ENCODE assay signal across 14 cellular contexts in genomic region chr6:157757430-157758403, GRCh38.
A peak's percentile ranks its signal among the peaks of the same experiment; 100 is the strongest.
DNase-seq lines count a peak whose midpoint lies in the region; ATAC-seq lines count a peak whose summit lies in the region.
"Had no signal": no experiment of that assay in that cellular context is flagged by ENCODE, and none has a peak within 500 bp of the region (broad histone marks: within the 10 kb centered on the region; RNA-seq: fewer than 3 reads in every experiment).

No MANE protein-coding gene starts in this region.

- no peak for DNase-seq in CD4-positive, alpha-beta memory T cell
- peak; percentile 57 for DNase-seq in MV-4-11 (lab: John Stamatoyannopoulos, UW)
- DNase-seq in trophoblast cell = no peak
- DNase-seq in cerebellar cortex (ENCODE audit: low spot score) = no peak
- no peak for DNase-seq in midbrain (lab: John Stamatoyannopoulos, UW)
- DNase-seq in OCI-M2 (lab: John Stamatoyannopoulos, UW; ENCODE audit: unreplicated experiment) = no peak
- DNase-seq: activated CD8-positive, alpha-beta memory T cell treated with anti-CD3 and anti-CD28 coated beads, Interleukin-2, amount 50 U/mL, for 48 hours; Calu3; effector memory CD8-positive, alpha-beta T cell; glutamatergic neuron; natural killer cell; testis had no signal

- no peak overlapping the region for H2BK5ac ChIP-seq in trophoblast cell (ENCODE audit: low read depth, low read length, poor library complexity)

- peak overlapping the region; percentile 1 for H3K14ac ChIP-seq in trophoblast cell (ENCODE audit: low read length)

- no peak overlapping the region for H2AFZ ChIP-seq in trophoblast cell (ENCODE audit: insufficient read depth, low read length, poor library complexity)

- H3K4me2 ChIP-seq in trophoblast cell (ENCODE audit: low read length) = no peak overlapping the region

- peaks cover 31 to 83% (median 47%) of the 10 kb centered on the region in 4 donors for H3K4me1 Mint-ChIP-seq in CD4-positive, alpha-beta memory T cell
- H3K4me1 Mint-ChIP-seq in dendritic cell treated with granulocyte-macrophage colony-stimulating factor and Interleukin-4, amounts not matched to agents 40 ng/mL and 50 ng/mL, for 4 days (ENCODE audit: low read depth) = peaks cover 61% of the 10 kb centered on the region

- no peak overlapping the region for H3K4me3 ChIP-seq in CD4-positive, alpha-beta memory T cell (ENCODE audit: low read length in 2 of 2)
- no peak overlapping the region for H3K4me3 ChIP-seq in trophoblast cell (ENCODE audit: low read depth, low read length)
- H3K4me3 ChIP-seq: testis had no signal

- no peak overlapping the region for H4K8ac ChIP-seq in trophoblast cell (ENCODE audit: low read depth, low read length)

- H3K36me3 ChIP-seq in CD4-positive, alpha-beta memory T cell (ENCODE audit: insufficient read depth, low read length) = no peaks in the 10 kb centered on the region
- no peaks in the 10 kb centered on the region for H3K36me3 ChIP-seq in trophoblast cell (ENCODE audit: control insufficient read depth in 1 of 2, insufficient read depth in 2 of 2, low read length in 2 of 2)

- H4K12ac ChIP-seq in trophoblast cell (ENCODE audit: low read depth, low read length) = no peak overlapping the region

- no peaks in the 10 kb centered on the region for H3K36me3 Mint-ChIP-seq in CD4-positive, alpha-beta memory T cell
- H3K36me3 Mint-ChIP-seq in dendritic cell treated with granulocyte-macrophage colony-stimulating factor and Interleukin-4, amounts not matched to agents 40 ng/mL and 50 ng/mL, for 4 days (ENCODE audit: low read depth) = no peaks in the 10 kb centered on the region
- H3K36me3 Mint-ChIP-seq: natural killer cell had no signal

- CTCF ChIA-PET in CD4-positive, alpha-beta memory T cell (lab: Charles Lee; ENCODE audit: partially characterized antibody) = interaction anchor here (0.6 to 12.5 kb wide), 39 partner anchors 8 to 316 kb away, joined by 3 to 314 read pairs (median 5); partner anchors contain the start of gene SYNJ2

- intact Hi-C loops in CD4-positive, alpha-beta memory T cell (cut with micrococcal nuclease) = no loop called here
- intact Hi-C loops in dendritic cell treated with granulocyte-macrophage colony-stimulating factor and Interleukin-4, amounts not matched to agents 40 ng/mL and 50 ng/mL, for 4 days (cut with micrococcal nuclease) = no loop called here

- no peak overlapping the region for H3K23ac ChIP-seq in trophoblast cell (ENCODE audit: low read length)

- H3K4ac ChIP-seq in trophoblast cell (ENCODE audit: low read depth, low read length) = no peak overlapping the region

- H4K91ac ChIP-seq in trophoblast cell (ENCODE audit: low read depth, low read length) = no peak overlapping the region

- peaks cover 49% of the 10 kb centered on the region for H3K4me1 ChIP-seq in CD4-positive, alpha-beta memory T cell (ENCODE audit: insufficient read depth, low read length)
- H3K4me1 ChIP-seq in trophoblast cell (ENCODE audit: control insufficient read depth in 1 of 2, insufficient read depth in 2 of 2, low read length in 2 of 2) = peaks cover 5 to 20% of the 10 kb centered on the region in 2 experiments
- H3K4me1 ChIP-seq: testis had no signal

- peaks cover 5% of the 10 kb centered on the region for H3K27me3 ChIP-seq in CD4-positive, alpha-beta memory T cell (ENCODE audit: insufficient read depth, low read length)
- H3K27me3 ChIP-seq in trophoblast cell (ENCODE audit: insufficient read depth, low read length) = no peaks in the 10 kb centered on the region
- H3K27me3 ChIP-seq: testis had no signal

- no peak for ATAC-seq in HG02885 (IDR thresholded peaks at IDR 0.05; ENCODE audit: poor library complexity, unreplicated experiment)

- H3K27ac Mint-ChIP-seq in CD4-positive, alpha-beta memory T cell = peak overlapping the region in 6 of 7 donors; percentile 24 to 90 (median 74)
- peak overlapping the region; percentile 71 for H3K27ac Mint-ChIP-seq in dendritic cell treated with granulocyte-macrophage colony-stimulating factor and Interleukin-4, amounts not matched to agents 40 ng/mL and 50 ng/mL, for 4 days

- H3K9ac ChIP-seq in trophoblast cell (ENCODE audit: low read length) = no peak overlapping the region

- no peak overlapping the region for H2BK12ac ChIP-seq in trophoblast cell (ENCODE audit: low read length)

- H3K9me3 ChIP-seq in CD4-positive, alpha-beta memory T cell (ENCODE audit: control insufficient read depth in 1 of 2, low read length in 2 of 2) = no peaks in the 10 kb centered on the region
- peaks cover 5% of the 10 kb centered on the region for H3K9me3 ChIP-seq in trophoblast cell (ENCODE audit: insufficient read depth, low read depth, low read length)
- H3K9me3 ChIP-seq: testis had no signal

- no peaks in the 10 kb centered on the region for H3K9me3 Mint-ChIP-seq in CD4-positive, alpha-beta memory T cell
- peaks cover 20% of the 10 kb centered on the region for H3K9me3 Mint-ChIP-seq in dendritic cell treated with granulocyte-macrophage colony-stimulating factor and Interleukin-4, amounts not matched to agents 40 ng/mL and 50 ng/mL, for 4 days
- H3K9me3 Mint-ChIP-seq: effector memory CD8-positive, alpha-beta T cell; natural killer cell had no signal

- H2AK5ac ChIP-seq in trophoblast cell (ENCODE audit: low read length) = no peak overlapping the region

- POLR2A ChIA-PET in CD4-positive, alpha-beta memory T cell (lab: Charles Lee; ENCODE audit: partially characterized antibody) = interaction anchor here (0.8 to 3.7 kb wide), 3 partner anchors 9 to 128 kb away, joined by 3 to 17 read pairs (median 3); no protein-coding TSS in a partner anchor

- H3K79me1 ChIP-seq in trophoblast cell (ENCODE audit: low read length) = peaks cover 10% of the 10 kb centered on the region

- peak overlapping the region; percentile 47 for H2BK120ac ChIP-seq in trophoblast cell (ENCODE audit: insufficient read depth, low read length, poor library complexity)

- WGBS in trophoblast cell (ENCODE audit: extremely low coverage, insufficient coverage, insufficient read length) = no CpG with 5 or more reads among the region's 7 CpGs

- no peaks in the 10 kb centered on the region for H3K79me2 ChIP-seq in trophoblast cell (ENCODE audit: control insufficient read depth, insufficient read depth, low read length, poor library complexity)

- H3K27me3 Mint-ChIP-seq in CD4-positive, alpha-beta memory T cell = peaks cover 6 to 7% of the 10 kb centered on the region in 2 donors
- H3K27me3 Mint-ChIP-seq in dendritic cell treated with granulocyte-macrophage colony-stimulating factor and Interleukin-4, amounts not matched to agents 40 ng/mL and 50 ng/mL, for 4 days = peaks cover 35% of the 10 kb centered on the region

- H3K4me3 Mint-ChIP-seq in CD4-positive, alpha-beta memory T cell = no peak overlapping the region
- H3K4me3 Mint-ChIP-seq in dendritic cell treated with granulocyte-macrophage colony-stimulating factor and Interleukin-4, amounts not matched to agents 40 ng/mL and 50 ng/mL, for 4 days = no peak overlapping the region
- H3K4me3 Mint-ChIP-seq: natural killer cell had no signal

- no peak overlapping the region for H3K27ac ChIP-seq in CD4-positive, alpha-beta memory T cell (ENCODE audit: low read depth, low read length)
- no peak overlapping the region for H3K27ac ChIP-seq in trophoblast cell (ENCODE audit: low read depth, low read length)
- H3K27ac ChIP-seq: testis had no signal

- no peak overlapping the region for H3K18ac ChIP-seq in trophoblast cell (ENCODE audit: low read length)
